Comparison of ENCODE assay signal across 2 cellular contexts in the genomic region with DNA sequence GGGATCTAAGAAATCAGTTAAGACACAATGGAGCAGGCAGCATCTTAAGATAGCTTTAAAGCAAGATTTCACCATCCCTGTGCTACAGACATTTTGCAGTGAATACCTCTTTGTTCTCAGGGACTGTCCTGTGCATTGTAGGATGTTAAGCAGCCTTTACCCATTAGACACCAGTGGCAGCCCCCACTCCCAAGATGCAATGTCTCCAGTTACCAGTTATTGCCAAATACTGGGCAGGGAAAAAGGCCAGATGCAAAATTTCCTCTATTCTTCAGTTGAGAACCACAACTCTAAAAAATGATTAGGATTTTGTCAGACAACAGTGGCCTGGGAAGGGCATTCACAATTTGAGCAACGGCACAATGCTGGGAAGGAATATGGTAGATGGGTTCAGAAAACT.
TF ChIP-seq lines count a peak whose summit lies in the region.

No MANE protein-coding gene starts in this region.

TF ChIP-seq in HepG2, 621 proteins besides CTCF, POLR2A, EP300 and RAD21:
- TF ChIP-seq ZNF326 (CRISPR knock-in tag; IDR thresholded peaks at IDR 0.05; ENCODE audit: borderline replicate concordance) (no peak), ZNF3 (CRISPR knock-in tag; IDR thresholded peaks at IDR 0.05) (no peak), ZNF501 (CRISPR knock-in tag; IDR thresholded peaks at IDR 0.05) (no peak), ZNF460 (CRISPR knock-in tag; IDR thresholded peaks at IDR 0.05; ENCODE audit: borderline replicate concordance) (no peak), RORA (CRISPR knock-in tag; IDR thresholded peaks at IDR 0.05) (no peak), MLLT10 (CRISPR knock-in tag; IDR thresholded peaks at IDR 0.05) (no peak), NPAS2 (CRISPR knock-in tag; IDR thresholded peaks at IDR 0.05; ENCODE audit: borderline replicate concordance) (no peak), RXRB (CRISPR knock-in tag; IDR thresholded peaks at IDR 0.05; ENCODE audit: borderline replicate concordance) (no peak), MAFG (CRISPR knock-in tag; IDR thresholded peaks at IDR 0.05) (no peak)
- TF ChIP-seq, protein P1, sequence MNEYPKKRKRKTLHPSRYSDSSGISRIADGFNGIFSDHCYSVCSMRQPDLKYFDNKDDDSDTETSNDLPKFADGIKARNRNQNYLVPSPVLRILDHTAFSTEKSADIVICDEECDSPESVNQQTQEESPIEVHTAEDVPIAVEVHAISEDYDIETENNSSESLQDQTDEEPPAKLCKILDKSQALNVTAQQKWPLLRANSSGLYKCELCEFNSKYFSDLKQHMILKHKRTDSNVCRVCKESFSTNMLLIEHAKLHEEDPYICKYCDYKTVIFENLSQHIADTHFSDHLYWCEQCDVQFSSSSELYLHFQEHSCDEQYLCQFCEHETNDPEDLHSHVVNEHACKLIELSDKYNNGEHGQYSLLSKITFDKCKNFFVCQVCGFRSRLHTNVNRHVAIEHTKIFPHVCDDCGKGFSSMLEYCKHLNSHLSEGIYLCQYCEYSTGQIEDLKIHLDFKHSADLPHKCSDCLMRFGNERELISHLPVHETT (CRISPR knock-in tag; conservative IDR thresholded peaks at IDR 0.05) = no peak
- TF ChIP-seq, protein P2, sequence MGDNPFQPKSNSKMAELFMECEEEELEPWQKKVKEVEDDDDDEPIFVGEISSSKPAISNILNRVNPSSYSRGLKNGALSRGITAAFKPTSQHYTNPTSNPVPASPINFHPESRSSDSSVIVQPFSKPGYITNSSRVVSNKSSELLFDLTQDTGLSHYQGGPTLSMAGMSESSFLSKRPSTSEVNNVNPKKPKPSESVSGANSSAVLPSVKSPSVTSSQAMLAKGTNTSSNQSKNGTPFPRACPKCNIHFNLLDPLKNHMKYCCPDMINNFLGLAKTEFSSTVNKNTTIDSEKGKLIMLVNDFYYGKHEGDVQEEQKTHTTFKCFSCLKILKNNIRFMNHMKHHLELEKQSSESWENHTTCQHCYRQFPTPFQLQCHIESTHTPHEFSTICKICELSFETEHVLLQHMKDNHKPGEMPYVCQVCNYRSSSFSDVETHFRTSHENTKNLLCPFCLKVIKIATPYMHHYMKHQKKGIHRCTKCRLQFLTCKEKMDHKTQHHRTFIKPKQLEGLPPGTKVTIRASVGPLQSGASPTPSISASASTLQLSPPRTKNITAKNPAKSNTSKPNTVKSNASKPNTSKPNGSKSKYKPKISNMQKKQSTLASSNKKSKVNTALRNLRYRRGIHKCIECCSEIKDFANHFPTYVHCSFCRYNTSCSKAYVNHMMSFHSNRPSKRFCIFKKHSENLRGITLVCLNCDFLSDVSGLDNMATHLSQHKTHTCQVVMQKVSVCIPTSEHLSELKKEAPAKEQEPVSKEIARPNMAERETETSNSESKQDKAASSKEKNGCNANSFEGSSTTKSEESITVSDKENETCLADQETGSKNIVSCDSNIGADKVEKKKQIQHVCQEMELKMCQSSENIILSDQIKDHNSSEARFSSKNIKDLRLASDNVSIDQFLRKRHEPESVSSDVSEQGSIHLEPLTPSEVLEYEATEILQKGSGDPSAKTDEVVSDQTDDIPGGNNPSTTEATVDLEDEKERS (CRISPR knock-in tag; IDR thresholded peaks at IDR 0.05) = no peak
- TF ChIP-seq, protein P3, sequence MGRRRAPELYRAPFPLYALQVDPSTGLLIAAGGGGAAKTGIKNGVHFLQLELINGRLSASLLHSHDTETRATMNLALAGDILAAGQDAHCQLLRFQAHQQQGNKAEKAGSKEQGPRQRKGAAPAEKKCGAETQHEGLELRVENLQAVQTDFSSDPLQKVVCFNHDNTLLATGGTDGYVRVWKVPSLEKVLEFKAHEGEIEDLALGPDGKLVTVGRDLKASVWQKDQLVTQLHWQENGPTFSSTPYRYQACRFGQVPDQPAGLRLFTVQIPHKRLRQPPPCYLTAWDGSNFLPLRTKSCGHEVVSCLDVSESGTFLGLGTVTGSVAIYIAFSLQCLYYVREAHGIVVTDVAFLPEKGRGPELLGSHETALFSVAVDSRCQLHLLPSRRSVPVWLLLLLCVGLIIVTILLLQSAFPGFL (CRISPR knock-in tag; IDR thresholded peaks at IDR 0.05) = no peak
TF ChIP-seq in HepG2: peak in this region for 0.

TF ChIP-seq in K562, 482 proteins besides CTCF, POLR2A, EP300 and RAD21:
- TF ChIP-seq SIX5 (IDR thresholded peaks at IDR 0.05; ENCODE audit: borderline replicate concordance in 1 of 2, insufficient read depth in 1 of 2, low read depth in 1 of 2, low read length in 2 of 2) = no peak
- TF ChIP-seq, protein P4, sequence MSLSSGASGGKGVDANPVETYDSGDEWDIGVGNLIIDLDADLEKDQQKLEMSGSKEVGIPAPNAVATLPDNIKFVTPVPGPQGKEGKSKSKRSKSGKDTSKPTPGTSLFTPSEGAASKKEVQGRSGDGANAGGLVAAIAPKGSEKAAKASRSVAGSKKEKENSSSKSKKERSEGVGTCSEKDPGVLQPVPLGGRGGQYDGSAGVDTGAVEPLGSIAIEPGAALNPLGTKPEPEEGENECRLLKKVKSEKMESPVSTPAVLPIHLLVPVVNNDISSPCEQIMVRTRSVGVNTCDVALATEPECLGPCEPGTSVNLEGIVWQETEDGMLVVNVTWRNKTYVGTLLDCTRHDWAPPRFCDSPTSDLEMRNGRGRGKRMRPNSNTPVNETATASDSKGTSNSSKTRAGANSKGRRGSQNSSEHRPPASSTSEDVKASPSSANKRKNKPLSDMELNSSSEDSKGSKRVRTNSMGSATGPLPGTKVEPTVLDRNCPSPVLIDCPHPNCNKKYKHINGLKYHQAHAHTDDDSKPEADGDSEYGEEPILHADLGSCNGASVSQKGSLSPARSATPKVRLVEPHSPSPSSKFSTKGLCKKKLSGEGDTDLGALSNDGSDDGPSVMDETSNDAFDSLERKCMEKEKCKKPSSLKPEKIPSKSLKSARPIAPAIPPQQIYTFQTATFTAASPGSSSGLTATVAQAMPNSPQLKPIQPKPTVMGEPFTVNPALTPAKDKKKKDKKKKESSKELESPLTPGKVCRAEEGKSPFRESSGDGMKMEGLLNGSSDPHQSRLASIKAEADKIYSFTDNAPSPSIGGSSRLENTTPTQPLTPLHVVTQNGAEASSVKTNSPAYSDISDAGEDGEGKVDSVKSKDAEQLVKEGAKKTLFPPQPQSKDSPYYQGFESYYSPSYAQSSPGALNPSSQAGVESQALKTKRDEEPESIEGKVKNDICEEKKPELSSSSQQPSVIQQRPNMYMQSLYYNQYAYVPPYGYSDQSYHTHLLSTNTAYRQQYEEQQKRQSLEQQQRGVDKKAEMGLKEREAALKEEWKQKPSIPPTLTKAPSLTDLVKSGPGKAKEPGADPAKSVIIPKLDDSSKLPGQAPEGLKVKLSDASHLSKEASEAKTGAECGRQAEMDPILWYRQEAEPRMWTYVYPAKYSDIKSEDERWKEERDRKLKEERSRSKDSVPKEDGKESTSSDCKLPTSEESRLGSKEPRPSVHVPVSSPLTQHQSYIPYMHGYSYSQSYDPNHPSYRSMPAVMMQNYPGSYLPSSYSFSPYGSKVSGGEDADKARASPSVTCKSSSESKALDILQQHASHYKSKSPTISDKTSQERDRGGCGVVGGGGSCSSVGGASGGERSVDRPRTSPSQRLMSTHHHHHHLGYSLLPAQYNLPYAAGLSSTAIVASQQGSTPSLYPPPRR (CRISPR knock-in tag; IDR thresholded peaks at IDR 0.05; ENCODE audit: borderline replicate concordance) = no peak
- TF ChIP-seq, protein P5, sequence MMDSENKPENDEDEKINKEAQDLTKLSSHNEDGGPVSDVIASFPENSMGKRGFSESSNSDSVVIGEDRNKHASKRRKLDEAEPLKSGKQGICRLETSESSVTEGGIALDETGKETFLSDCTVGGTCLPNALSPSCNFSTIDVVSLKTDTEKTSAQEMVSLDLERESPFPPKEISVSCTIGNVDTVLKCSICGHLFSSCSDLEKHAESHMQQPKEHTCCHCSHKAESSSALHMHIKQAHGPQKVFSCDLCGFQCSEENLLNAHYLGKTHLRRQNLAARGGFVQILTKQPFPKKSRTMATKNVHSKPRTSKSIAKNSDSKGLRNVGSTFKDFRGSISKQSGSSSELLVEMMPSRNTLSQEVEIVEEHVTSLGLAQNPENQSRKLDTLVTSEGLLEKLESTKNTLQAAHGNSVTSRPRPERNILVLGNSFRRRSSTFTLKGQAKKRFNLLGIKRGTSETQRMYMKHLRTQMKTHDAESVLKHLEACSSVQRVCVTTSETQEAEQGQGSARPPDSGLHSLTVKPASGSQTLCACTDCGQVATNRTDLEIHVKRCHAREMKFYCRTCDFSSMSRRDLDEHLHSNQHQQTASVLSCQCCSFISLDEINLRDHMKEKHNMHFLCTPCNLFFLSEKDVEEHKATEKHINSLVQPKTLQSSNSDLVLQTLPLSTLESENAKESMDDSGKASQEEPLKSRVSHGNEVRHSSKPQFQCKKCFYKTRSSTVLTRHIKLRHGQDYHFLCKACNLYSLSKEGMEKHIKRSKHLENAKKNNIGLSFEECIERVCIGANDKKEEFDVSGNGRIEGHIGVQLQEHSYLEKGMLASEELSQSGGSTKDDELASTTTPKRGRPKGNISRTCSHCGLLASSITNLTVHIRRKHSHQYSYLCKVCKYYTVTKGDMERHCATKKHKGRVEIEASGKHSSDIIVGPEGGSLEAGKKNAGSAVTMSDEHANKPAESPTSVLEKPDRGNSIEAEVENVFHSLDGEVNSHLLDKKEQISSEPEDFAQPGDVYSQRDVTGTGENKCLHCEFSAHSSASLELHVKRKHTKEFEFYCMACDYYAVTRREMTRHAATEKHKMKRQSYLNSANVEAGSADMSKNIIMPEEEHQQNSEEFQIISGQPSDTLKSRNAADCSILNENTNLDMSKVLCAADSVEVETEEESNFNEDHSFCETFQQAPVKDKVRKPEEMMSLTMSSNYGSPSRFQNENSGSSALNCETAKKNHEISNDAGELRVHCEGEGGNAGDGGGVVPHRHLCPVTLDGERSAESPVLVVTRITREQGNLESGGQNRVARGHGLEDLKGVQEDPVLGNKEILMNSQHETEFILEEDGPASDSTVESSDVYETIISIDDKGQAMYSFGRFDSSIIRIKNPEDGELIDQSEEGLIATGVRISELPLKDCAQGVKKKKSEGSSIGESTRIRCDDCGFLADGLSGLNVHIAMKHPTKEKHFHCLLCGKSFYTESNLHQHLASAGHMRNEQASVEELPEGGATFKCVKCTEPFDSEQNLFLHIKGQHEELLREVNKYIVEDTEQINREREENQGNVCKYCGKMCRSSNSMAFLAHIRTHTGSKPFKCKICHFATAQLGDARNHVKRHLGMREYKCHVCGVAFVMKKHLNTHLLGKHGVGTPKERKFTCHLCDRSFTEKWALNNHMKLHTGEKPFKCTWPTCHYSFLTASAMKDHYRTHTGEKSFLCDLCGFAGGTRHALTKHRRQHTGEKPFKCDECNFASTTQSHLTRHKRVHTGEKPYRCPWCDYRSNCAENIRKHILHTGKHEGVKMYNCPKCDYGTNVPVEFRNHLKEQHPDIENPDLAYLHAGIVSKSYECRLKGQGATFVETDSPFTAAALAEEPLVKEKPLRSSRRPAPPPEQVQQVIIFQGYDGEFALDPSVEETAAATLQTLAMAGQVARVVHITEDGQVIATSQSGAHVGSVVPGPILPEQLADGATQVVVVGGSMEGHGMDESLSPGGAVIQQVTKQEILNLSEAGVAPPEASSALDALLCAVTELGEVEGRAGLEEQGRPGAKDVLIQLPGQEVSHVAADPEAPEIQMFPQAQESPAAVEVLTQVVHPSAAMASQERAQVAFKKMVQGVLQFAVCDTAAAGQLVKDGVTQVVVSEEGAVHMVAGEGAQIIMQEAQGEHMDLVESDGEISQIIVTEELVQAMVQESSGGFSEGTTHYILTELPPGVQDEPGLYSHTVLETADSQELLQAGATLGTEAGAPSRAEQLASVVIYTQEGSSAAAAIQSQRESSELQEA (IDR thresholded peaks at IDR 0.05; ENCODE audit: low read depth) = no peak
- no peak for TF ChIP-seq CHD4 (IDR thresholded peaks at IDR 0.05; ENCODE audit: insufficient read depth, insufficient replicate concordance, low read depth, low read length, poor library complexity, severe bottlenecking)
- TF ChIP-seq ZNF3 (CRISPR knock-in tag; IDR thresholded peaks at IDR 0.05) = no peak
- TF ChIP-seq EZH2 (IDR thresholded peaks at IDR 0.05; ENCODE audit: borderline replicate concordance, low read depth, low read length) = no peak
- TF ChIP-seq HNRNPL (IDR thresholded peaks at IDR 0.05; ENCODE audit: low read depth, low read length) = no peak
- TF ChIP-seq ZBTB2 (IDR thresholded peaks at IDR 0.05) = no peak
- no peak for TF ChIP-seq LCOR (CRISPR knock-in tag; IDR thresholded peaks at IDR 0.05)
- no peak for TF ChIP-seq ZNF124 (CRISPR knock-in tag; IDR thresholded peaks at IDR 0.05)
- TF ChIP-seq ZNF785 (CRISPR knock-in tag; IDR thresholded peaks at IDR 0.05) = no peak
- TF ChIP-seq SUPT5H (IDR thresholded peaks at IDR 0.05) = no peak
- TF ChIP-seq POLR3G (IDR thresholded peaks at IDR 0.05; ENCODE audit: extremely low read depth, insufficient read length, insufficient replicate concordance) = no peak
- TF ChIP-seq, protein P6, sequence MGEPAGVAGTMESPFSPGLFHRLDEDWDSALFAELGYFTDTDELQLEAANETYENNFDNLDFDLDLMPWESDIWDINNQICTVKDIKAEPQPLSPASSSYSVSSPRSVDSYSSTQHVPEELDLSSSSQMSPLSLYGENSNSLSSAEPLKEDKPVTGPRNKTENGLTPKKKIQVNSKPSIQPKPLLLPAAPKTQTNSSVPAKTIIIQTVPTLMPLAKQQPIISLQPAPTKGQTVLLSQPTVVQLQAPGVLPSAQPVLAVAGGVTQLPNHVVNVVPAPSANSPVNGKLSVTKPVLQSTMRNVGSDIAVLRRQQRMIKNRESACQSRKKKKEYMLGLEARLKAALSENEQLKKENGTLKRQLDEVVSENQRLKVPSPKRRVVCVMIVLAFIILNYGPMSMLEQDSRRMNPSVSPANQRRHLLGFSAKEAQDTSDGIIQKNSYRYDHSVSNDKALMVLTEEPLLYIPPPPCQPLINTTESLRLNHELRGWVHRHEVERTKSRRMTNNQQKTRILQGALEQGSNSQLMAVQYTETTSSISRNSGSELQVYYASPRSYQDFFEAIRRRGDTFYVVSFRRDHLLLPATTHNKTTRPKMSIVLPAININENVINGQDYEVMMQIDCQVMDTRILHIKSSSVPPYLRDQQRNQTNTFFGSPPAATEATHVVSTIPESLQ (CRISPR knock-in tag; IDR thresholded peaks at IDR 0.05) = no peak
TF ChIP-seq in K562: peak in this region for 0.
